8 cellular contexts compared by ENCODE assay signal in the genomic region with DNA sequence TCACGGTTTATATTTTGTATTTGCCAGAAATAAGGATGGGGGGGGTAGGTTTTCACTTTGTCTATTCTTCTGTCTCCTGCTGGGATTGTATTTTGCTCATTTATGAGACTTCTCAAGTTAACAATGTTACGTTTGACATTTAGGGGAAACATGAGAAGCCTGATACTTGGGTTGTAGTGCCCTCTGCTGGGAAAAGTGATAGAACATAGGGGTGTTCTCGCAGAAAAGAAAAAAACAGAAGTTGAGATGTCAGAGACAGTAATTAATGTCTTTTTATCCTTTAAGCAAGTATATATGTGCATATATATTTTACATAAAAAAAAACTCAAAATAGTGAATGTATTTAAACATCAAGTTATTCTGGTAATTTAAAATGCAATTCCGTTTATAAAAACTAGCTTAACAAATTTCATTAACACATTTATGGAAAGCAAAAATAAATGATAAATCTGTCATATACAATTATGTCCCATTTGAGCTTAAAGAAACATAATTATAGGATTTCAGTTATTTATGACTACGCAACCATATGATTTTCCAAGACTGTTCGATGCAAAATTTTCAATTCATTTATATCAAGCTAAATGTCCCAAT. TPM values are rescaled to one million over a fixed set of nuclear protein-coding genes. Genes with fewer than 3 reads are reported as not detected.
DNase-seq lines count a peak whose midpoint lies in the region; ATAC-seq, FAIRE-seq and TF ChIP-seq lines count a peak whose summit lies in the region.

No MANE protein-coding gene starts in this region.

- in situ Hi-C loops in GM13977 (cut with MboI; ENCODE audit: low pct_unique_long_range_greater_than_20kb, low sequenced_read_pairs, unreplicated experiment), result loop anchor here (25.0 kb wide), 1 partner anchor 188 kb away; no protein-coding TSS in a partner anchor

- CTCF ChIA-PET in BJ (lab: Yijun Ruan, JAX), result interaction anchor here (0.6 to 1.8 kb wide), 17 partner anchors 9 to 307 kb away, joined by 3 to 10 read pairs (median 3); no protein-coding TSS in a partner anchor

- no peaks in the 10 kb centered on the region for H3K36me3 ChIP-seq in BJ (ENCODE audit: control insufficient read depth, insufficient read depth, low read length)
- no peaks in the 10 kb centered on the region for H3K36me3 ChIP-seq in tibial artery

- peak; percentile 72 for TF ChIP-seq CTCF in BJ (IDR thresholded peaks at IDR 0.05; ENCODE audit: insufficient read depth, low read depth, low read length)
- peak; percentile 64 for TF ChIP-seq CTCF in GM13977 (IDR thresholded peaks at IDR 0.05; ENCODE audit: extremely low read depth, insufficient read depth, missing control alignments)
- TF ChIP-seq CTCF in foreskin fibroblast (IDR thresholded peaks at IDR 0.05; ENCODE audit: low read depth, low read length), result peak; percentile 72
- no peak for TF ChIP-seq CTCF in tibial artery (IDR thresholded peaks at IDR 0.05)

- H3K9me3 ChIP-seq in tibial artery, result no peaks in the 10 kb centered on the region

- intact Hi-C loops in tibial artery (cut with DNase I; ENCODE audit: low total_unique reads), result no loop called here

- H3K4me3 ChIP-seq in BJ (ENCODE audit: low read depth, low read length) (no peak overlapping the region), foreskin fibroblast (ENCODE audit: low read depth in 1 of 2, low read length in 2 of 2) (no peak overlapping the region), tibial artery (no peak overlapping the region)

- no peaks in the 10 kb centered on the region for H3K27me3 ChIP-seq in BJ (ENCODE audit: control insufficient read depth, insufficient read depth, low read length)
- H3K27me3 ChIP-seq in tibial artery, result no peaks in the 10 kb centered on the region

- POLR2A ChIA-PET in BJ (lab: Charles Lee), result no interaction called here

- H3K4me1 ChIP-seq in tibial artery, result no peaks in the 10 kb centered on the region

- H3K27ac ChIP-seq in tibial artery, result no peak overlapping the region

- DNase-seq in BJ (ENCODE audit: low read depth) (peak; percentile 4), GM13977 (ENCODE audit: low spot score) (peak; percentile 61), NCI-H1694 treated with DMSO at 0.1 percent for 48 hours (lab: John Stamatoyannopoulos, UW) (peak; percentile 39), foreskin fibroblast (peak; percentile 26 to 74), renal cortical epithelial cell (ENCODE audit: low read depth) (peak; percentile 61), tibial artery (no peak)

- ATAC-seq in HG02938 (IDR thresholded peaks at IDR 0.05; ENCODE audit: unreplicated experiment), result peak; percentile 81

- peak; percentile 90 for FAIRE-seq in TTC549 (lab: Jason Lieb, UNC)

RNA-seq across cellular contexts. Expression of gene TMPRSS11F, which starts 46.0 kb away (rescaled TPM):
- polyA plus RNA-seq in BJ (2011; rRNA removed), result not detected in 2 replicates
- polyA minus RNA-seq in BJ (2011; rRNA and poly(A)+ RNA removed), result not detected in 2 replicates
- total RNA-seq in renal cortical epithelial cell, result not detected in 2 replicates

Comparison
In these comparisons a context has a peak if more than half of its experiments do, and no peak if none do; other contexts are left out.
1. DNase-seq: peak in BJ (single experiment), GM13977 (single experiment), NCI-H1694 treated with DMSO at 0.1 percent for 48 hours (single experiment), foreskin fibroblast (2 of 2) and renal cortical epithelial cell (single experiment); none in tibial artery (0 of 2).
2. CTCF ChIP-seq: peak in BJ (single experiment), GM13977 (single experiment) and foreskin fibroblast (single experiment); none in tibial artery (0 of 2).